In genomic region chr1:225441314-225442119, GRCh38 we compare ENCODE assay signal across 10 cellular contexts. TPM values are rescaled to one million over a fixed set of nuclear protein-coding genes. Genes with fewer than 3 reads are reported as not detected.
DNase-seq lines count a peak whose midpoint lies in the region; ATAC-seq, FAIRE-seq and TF ChIP-seq lines count a peak whose summit lies in the region.
"Had no signal": no experiment of that assay in that cellular context is flagged by ENCODE, and none has a peak within 500 bp of the region (broad histone marks: within the 10 kb centered on the region; RNA-seq: fewer than 3 reads in every experiment).

No MANE protein-coding gene starts in this region.

- in situ Hi-C loops in GM18951 (cut with MboI; ENCODE audit: low sequenced_read_pairs, unreplicated experiment) = no loop called here

- CTCF ChIA-PET in AG04450 (lab: Charles Lee) = interaction anchor here (0.8 to 1.5 kb wide), 3 partner anchors 10 to 19 kb away, joined by 3 to 4 read pairs (median 4); no protein-coding TSS in a partner anchor
- CTCF ChIA-PET in endothelial cell of umbilical vein (lab: Charles Lee) = interaction anchor here (0.9 to 2.9 kb wide), 12 partner anchors 9 to 336 kb away, joined by 3 to 31 read pairs (median 6); partner anchors contain the start of genes LBR and SRP9

- no peaks in the 10 kb centered on the region for H3K9me1 ChIP-seq in endothelial cell of umbilical vein (replicated peaks; ENCODE audit: control insufficient read depth, extremely low read depth, insufficient read depth, low read length)

- H4K20me1 ChIP-seq in endothelial cell of umbilical vein (replicated peaks; ENCODE audit: control insufficient read depth, extremely low read depth, insufficient read depth, low read length) (no peaks in the 10 kb centered on the region), smooth muscle cell (ENCODE audit: low read depth) (no peaks in the 10 kb centered on the region)

- H3K27me3 Mint-ChIP-seq in activated T-cell treated with anti-CD3 and anti-CD28 coated beads, Interleukin-2, amount 50 U/mL, for 4 hours (ENCODE audit: low read depth) = no peaks in the 10 kb centered on the region

- TF ChIP-seq CTCF in AG04450 (IDR thresholded peaks at IDR 0.05; ENCODE audit: low read depth, low read length) (peak; percentile 39), endothelial cell of umbilical vein (IDR thresholded peaks at IDR 0.05; ENCODE audit: extremely low read depth in 1 of 2, insufficient read depth in 1 of 2, low read depth in 1 of 2, low read length in 2 of 2) (peak; percentile 20 to 22), smooth muscle cell (IDR thresholded peaks at IDR 0.05; ENCODE audit: borderline replicate concordance, insufficient read depth, poor library complexity, severe bottlenecking) (no peak)

- H3K9me3 ChIP-seq in AG04450 (ENCODE audit: control insufficient read depth, insufficient read depth, low read length) = no peaks in the 10 kb centered on the region
- no peaks in the 10 kb centered on the region for H3K9me3 ChIP-seq in endothelial cell of umbilical vein (replicated peaks; ENCODE audit: control insufficient read depth, insufficient read depth, low read length)
- no peaks in the 10 kb centered on the region for H3K9me3 ChIP-seq in smooth muscle cell (replicated peaks; ENCODE audit: low read depth)

- no peak for FAIRE-seq in endothelial cell of umbilical vein (lab: Jason Lieb, UNC)
- FAIRE-seq: colon, H1 had no signal

- 89% methylated on average over 9 of the region's 9 CpGs for WGBS in smooth muscle cell (ENCODE audit: low lambda C conversion rate)

- H3K4me3 ChIP-seq in AG04450 (ENCODE audit: low read depth, low read length) (no peak overlapping the region), endothelial cell of umbilical vein (replicated peaks in 1 of 3; ENCODE audit: insufficient read depth in 1 of 3, low read depth in 1 of 3, low read length in 3 of 3) (no peak overlapping the region), smooth muscle cell (no peak overlapping the region)

- H3K36me3 Mint-ChIP-seq in activated T-cell treated with anti-CD3 and anti-CD28 coated beads, Interleukin-2, amount 50 U/mL, for 4 hours (ENCODE audit: insufficient read depth) = no peaks in the 10 kb centered on the region

- H3K27me3 ChIP-seq in AG04450 (ENCODE audit: control insufficient read depth, insufficient read depth, low read length) (no peaks in the 10 kb centered on the region), endothelial cell of umbilical vein (ENCODE audit: control insufficient read depth in 2 of 2, insufficient read depth in 2 of 2, low read length in 2 of 2) (no peaks in the 10 kb centered on the region), smooth muscle cell (ENCODE audit: low read depth) (no peaks in the 10 kb centered on the region)

- TF ChIP-seq POLR2A in GM18951 (IDR thresholded peaks at IDR 0.05; ENCODE audit: extremely low read depth, insufficient read depth, insufficient read length) (peak; percentile 20), endothelial cell of umbilical vein (IDR thresholded peaks at IDR 0.05; ENCODE audit: low read depth, low read length) (no peak)

- H3K27ac ChIP-seq in AG04450 (ENCODE audit: low read depth, low read length) (no peak overlapping the region), endothelial cell of umbilical vein (ENCODE audit: insufficient read depth, low read depth, low read length) (no peak overlapping the region), smooth muscle cell (ENCODE audit: low read depth) (no peak overlapping the region)

- H3K4me1 ChIP-seq in endothelial cell of umbilical vein (ENCODE audit: control insufficient read depth, extremely low read depth, insufficient read depth, low read length) (peaks cover 33% of the 10 kb centered on the region), smooth muscle cell (ENCODE audit: low read depth) (no peaks in the 10 kb centered on the region)

- H3K4me1 Mint-ChIP-seq in activated T-cell treated with anti-CD3 and anti-CD28 coated beads, Interleukin-2, amount 50 U/mL, for 4 hours (ENCODE audit: low read depth) = peaks cover 49% of the 10 kb centered on the region

- H3K9ac ChIP-seq in endothelial cell of umbilical vein (replicated peaks; ENCODE audit: extremely low read depth, insufficient read depth, low read length) = no peak overlapping the region
- H3K9ac ChIP-seq in smooth muscle cell (ENCODE audit: low read depth) = no peak overlapping the region

- H3K9me3 Mint-ChIP-seq in activated T-cell treated with anti-CD3 and anti-CD28 coated beads, Interleukin-2, amount 50 U/mL, for 4 hours = no peaks in the 10 kb centered on the region

- H3F3A ChIP-seq in smooth muscle cell (ENCODE audit: low read depth) = no peaks in the 10 kb centered on the region

- intact Hi-C loops in endothelial cell of umbilical vein (cut with micrococcal nuclease) = no loop called here
- intact Hi-C loops in left cardiac atrium (cut with DNase I) = no loop called here

- no peak overlapping the region for H3K4me2 ChIP-seq in endothelial cell of umbilical vein (ENCODE audit: insufficient read depth, low read length)
- no peak overlapping the region for H3K4me2 ChIP-seq in smooth muscle cell

- POLR2A ChIA-PET in AG04450 (lab: Yijun Ruan, JAX) = interaction anchor here (0.7 kb wide), 1 partner anchor 530 kb away, joined by 3 read pairs; no protein-coding TSS in a partner anchor
- POLR2A ChIA-PET in endothelial cell of umbilical vein (lab: Charles Lee) = no interaction called here

- DNase-seq in AG04450 (ENCODE audit: low read depth, low spot score) (no peak), HuH-7 (ENCODE audit: low spot score) (peak; percentile 73), endothelial cell of umbilical vein (ENCODE audit: low read depth, low spot score) (no peak), smooth muscle cell (lab: John Stamatoyannopoulos, UW; ENCODE audit: unreplicated experiment) (no peak), NCI-H2227 treated with DMSO at 0.1 percent for 48 hours (lab: John Stamatoyannopoulos, UW) (no peak), left cardiac atrium (no peak)
- DNase-seq in activated T-cell treated with anti-CD3 and anti-CD28 coated beads, Interleukin-2, amount 50 U/mL, for 4 hours = no peak

- no peak for ATAC-seq in activated T-cell treated with anti-CD3 and anti-CD28 coated beads, Interleukin-2, amount 50 U/mL, for 4 hours
- no peak for ATAC-seq in left cardiac atrium

- H3K36me3 ChIP-seq in endothelial cell of umbilical vein (ENCODE audit: control insufficient read depth in 2 of 2, extremely low read depth in 1 of 2, insufficient read depth in 2 of 2, low read length in 2 of 2) = no peaks in the 10 kb centered on the region
- no peaks in the 10 kb centered on the region for H3K36me3 ChIP-seq in smooth muscle cell (ENCODE audit: low read depth)

- H2AFZ ChIP-seq in endothelial cell of umbilical vein (ENCODE audit: low read depth, low read length) = no peak overlapping the region
- no peak overlapping the region for H2AFZ ChIP-seq in smooth muscle cell (ENCODE audit: low read depth)

- dilution Hi-C loops in endothelial cell of umbilical vein (cut with MboI; ENCODE audit: extremely low pct_ligation_motif_present, low sequenced_read_pairs) = no loop called here

- H3K79me2 ChIP-seq in endothelial cell of umbilical vein (ENCODE audit: control insufficient read depth, insufficient read depth, low read length) (no peaks in the 10 kb centered on the region), smooth muscle cell (ENCODE audit: low read depth) (no peaks in the 10 kb centered on the region)

- H3K4me3 Mint-ChIP-seq in activated T-cell treated with anti-CD3 and anti-CD28 coated beads, Interleukin-2, amount 50 U/mL, for 4 hours = no peak overlapping the region

- no TSS peak for BruUV-seq in endothelial cell of umbilical vein (replicated peaks; lab: Mats Ljungman, UMichigan)

TF ChIP-seq in endothelial cell of umbilical vein, 7 proteins besides CTCF, POLR2A, EP300 and RAD21:
- TF ChIP-seq POLR2AphosphoS5 (IDR thresholded peaks at IDR 0.05; ENCODE audit: insufficient read depth, low read depth, low read length) (no peak), EZH2 (IDR thresholded peaks at IDR 0.05; ENCODE audit: borderline replicate concordance, low read depth, low read length, severe bottlenecking) (no peak), JUN (IDR thresholded peaks at IDR 0.05; ENCODE audit: borderline replicate concordance, insufficient read depth, insufficient read length, low read depth) (no peak), FOS (IDR thresholded peaks at IDR 0.05; ENCODE audit: borderline replicate concordance, insufficient read depth, low read length) (no peak), MAX (IDR thresholded peaks at IDR 0.05; ENCODE audit: insufficient read depth, insufficient read length) (no peak), MYC (IDR thresholded peaks at IDR 0.05; ENCODE audit: low read depth, low read length) (no peak), GATA2 (IDR thresholded peaks at IDR 0.05; ENCODE audit: insufficient read depth, insufficient read length, low read depth, low read length) (no peak)

RNA-seq across cellular contexts. Expression of gene LBR, which starts 13.7 kb away (rescaled TPM):
- 35.9 and 44.5 TPM in 2 replicates for polyA plus RNA-seq in AG04450 (2011; rRNA removed)
- 45.7 and 46.4 TPM in 2 replicates for polyA minus RNA-seq in AG04450 (2011; rRNA and poly(A)+ RNA removed)
- 107 and 119 TPM in 2 replicates for total RNA-seq in endothelial cell of umbilical vein
- polyA plus RNA-seq in endothelial cell of umbilical vein = 49.9 and 53.9 TPM in 2 replicates
- 31.6 and 32.5 TPM in 2 replicates for polyA plus RNA-seq in endothelial cell of umbilical vein (2011; cell fraction: cytosol; rRNA removed)
- 61.2 and 66.7 TPM in 2 replicates for polyA plus RNA-seq in endothelial cell of umbilical vein (2011; cell fraction: nucleus; rRNA removed)
- 28.3 and 55.2 TPM in 2 replicates for polyA plus RNA-seq in endothelial cell of umbilical vein (2012)
- 83.4 and 86.8 TPM in 2 replicates for polyA minus RNA-seq in endothelial cell of umbilical vein
- 25.3 TPM for polyA minus RNA-seq in endothelial cell of umbilical vein (2011; cell fraction: cytosol; rRNA and poly(A)+ RNA removed)
- 53.2 and 76.4 TPM in 2 replicates for polyA minus RNA-seq in endothelial cell of umbilical vein (2011; cell fraction: nucleus; rRNA and poly(A)+ RNA removed)
- 33.4 and 43.6 TPM in 2 replicates for total RNA-seq in smooth muscle cell
- polyA plus RNA-seq in smooth muscle cell = 16.6 and 24.8 TPM in 2 replicates
- 10 to 100 TPM; 71.0 to 89.9 (median 78.9) TPM for total RNA-seq in activated T-cell treated with anti-CD3 and anti-CD28 coated beads, Interleukin-2, amount 50 U/mL, for 4 hours
- total RNA-seq in left cardiac atrium = 10 to 100 TPM; 18.2 to 21.1 TPM
